3 cellular contexts compared by ENCODE assay signal in genomic region chr7:72209006-72209405, GRCh38.
TF ChIP-seq lines count a peak whose summit lies in the region.

No MANE protein-coding gene starts in this region.

TF ChIP-seq in HEK293, 187 proteins besides CTCF, POLR2A, EP300 and RAD21:
- TF ChIP-seq ZNF366 (tag by site-specific recombination; conservative IDR thresholded peaks at IDR 0.05), result peak; percentile 64; the same call in 1 of the 2 replicates

TF ChIP-seq in K562, 482 proteins besides CTCF, POLR2A, EP300 and RAD21:
- peak; percentile 63 for TF ChIP-seq PCBP2 (IDR thresholded peaks at IDR 0.05; ENCODE audit: low read depth, low read length, poor library complexity, severe bottlenecking)
- peak; percentile 19; the same call in 1 of the 2 replicates for TF ChIP-seq MTA1 (IDR thresholded peaks at IDR 0.05; ENCODE audit: borderline replicate concordance)
TF ChIP-seq in K562: peak in this region for 2; not testable (repeated sequence) for 480.

TF ChIP-seq in HepG2, 621 proteins besides CTCF, POLR2A, EP300 and RAD21:
- peak; percentile 61 for TF ChIP-seq HNRNPK (IDR thresholded peaks at IDR 0.05; ENCODE audit: low read depth, low read length, poor library complexity, severe bottlenecking)
- peak; percentile 38; the same call in 1 of the 2 replicates for TF ChIP-seq ZNF512 (CRISPR knock-in tag; IDR thresholded peaks at IDR 0.05)
- peak; percentile 57 for TF ChIP-seq PCBP2 (optimal IDR thresholded peaks at IDR 0.05; ENCODE audit: low read depth, low read length, poor library complexity, severe bottlenecking)
